In genomic region chr5:136147632-136148031, GRCh38 we compare ENCODE assay signal across 33 cellular contexts. TPM values are rescaled to one million over a fixed set of nuclear protein-coding genes. Genes with fewer than 3 reads are reported as not detected.
DNase-seq lines count a peak whose midpoint lies in the region; TF ChIP-seq lines count a peak whose summit lies in the region.
"Had no signal": no experiment of that assay in that cellular context is flagged by ENCODE, and none has a peak within 500 bp of the region (broad histone marks: within the 10 kb centered on the region; RNA-seq: fewer than 3 reads in every experiment).

No MANE protein-coding gene starts in this region.

- H3K27me3 ChIP-seq in esophagus squamous epithelium (no peaks in the 10 kb centered on the region), prostate gland (replicated peaks; ENCODE audit: insufficient read depth) (no peaks in the 10 kb centered on the region)
- H3K27me3 ChIP-seq: BE2C; BLaER1; BLaER1 treated with 17β-estradiol and CSF1 and Interleukin-3, amounts not matched to agents 10 nM and 100 nM had no signal

- H3K4me1 ChIP-seq in HEK293 (ENCODE audit: control insufficient read depth, insufficient read depth, low read length) (peaks cover 53% of the 10 kb centered on the region), esophagus squamous epithelium (peaks cover 0 to 98% (median 5%) of the 10 kb centered on the region in 3 donors), prostate gland (replicated peaks) (no peaks in the 10 kb centered on the region)
- H3K4me1 ChIP-seq: BE2C had no signal

- DNase-seq in OCI-M1 (lab: John Stamatoyannopoulos, UW) (peak; percentile 16), esophagus squamous epithelium (lab: John Stamatoyannopoulos, UW) (no peak), prostate gland (ENCODE audit: low spot score) (no peak)
- DNase-seq: 8988T; ACHN; AML-193; BE2C; C1 segment of cervical spinal cord; Caco-2; Calu3; CD4-positive, alpha-beta memory T cell; CD4-positive, alpha-beta T cell; CD4-positive, CD25-positive, alpha-beta regulatory T cell; CD8-positive, alpha-beta memory T cell; CD8-positive, alpha-beta T cell; COR-L47; DMS 273 treated with DMSO at 0.1 percent for 48 hours; DMS153; DMS53; DMS79; DMS79 treated with DMSO at 0.1 percent for 48 hours; DND-41; EL had no signal

- no peak for TF ChIP-seq POLR2A in esophagus squamous epithelium (IDR thresholded peaks at IDR 0.05)
- no peak for TF ChIP-seq POLR2A in prostate gland (IDR thresholded peaks at IDR 0.05)

- H3K9me3 ChIP-seq in HEK293 (ENCODE audit: control insufficient read depth, insufficient read depth, low read depth, low read length) (no peaks in the 10 kb centered on the region), esophagus squamous epithelium (no peaks in the 10 kb centered on the region), prostate gland (no peaks in the 10 kb centered on the region)
- H3K9me3 ChIP-seq: A549; BE2C; BLaER1; BLaER1 treated with 17β-estradiol and CSF1 and Interleukin-3, amounts not matched to agents 10 nM and 100 nM; Caco-2 had no signal

- H3K36me3 ChIP-seq in HEK293 (ENCODE audit: control insufficient read depth in 2 of 2, insufficient read depth in 1 of 2, low read length in 2 of 2), result peaks cover 0 to 12% of the 10 kb centered on the region in 2 experiments; a peak in 1 of 3 replicates
- no peaks in the 10 kb centered on the region for H3K36me3 ChIP-seq in esophagus squamous epithelium
- no peaks in the 10 kb centered on the region for H3K36me3 ChIP-seq in prostate gland
- H3K36me3 ChIP-seq: BE2C had no signal

- CTCF ChIA-PET in HEK293 (lab: Yijun Ruan, JAX), result interaction anchor here (0.6 to 2.2 kb wide), 4 partner anchors 10 to 582 kb away, joined by 3 to 9 read pairs (median 5); no protein-coding TSS in a partner anchor

- no peak overlapping the region for H3K4me3 ChIP-seq in HEK293 (ENCODE audit: low read depth, low read length)
- no peak overlapping the region for H3K4me3 ChIP-seq in esophagus squamous epithelium
- no peak overlapping the region for H3K4me3 ChIP-seq in prostate gland
- H3K4me3 ChIP-seq: A549; BLaER1; BLaER1 treated with 17β-estradiol and CSF1 and Interleukin-3, amounts not matched to agents 10 nM and 100 nM had no signal

- no peak for TF ChIP-seq CTCF in HEK293 (tag by site-specific recombination; IDR thresholded peaks at IDR 0.05)
- no peak for TF ChIP-seq CTCF in esophagus squamous epithelium (IDR thresholded peaks at IDR 0.05)
- no peak for TF ChIP-seq CTCF in prostate gland (IDR thresholded peaks at IDR 0.05)

- no peak overlapping the region for H3K27ac ChIP-seq in HEK293 (ENCODE audit: extremely low read depth, low read depth, low read length)
- H3K27ac ChIP-seq in esophagus squamous epithelium, result no peak overlapping the region
- no peak overlapping the region for H3K27ac ChIP-seq in prostate gland
- H3K27ac ChIP-seq: 22Rv1; A549; BLaER1; BLaER1 treated with 17β-estradiol and CSF1 and Interleukin-3, amounts not matched to agents 10 nM and 100 nM; C4-2B had no signal

- intact Hi-C loops in esophagus squamous epithelium (cut with DNase I), result no loop called here
- intact Hi-C loops in prostate gland (cut with DNase I), result no loop called here

- POLR2A ChIA-PET in HEK293 (lab: Yijun Ruan, JAX), result no interaction called here

TF ChIP-seq in HEK293, 187 proteins besides CTCF, POLR2A, EP300 and RAD21:
- TF ChIP-seq SCRT2 (tag by site-specific recombination; IDR thresholded peaks at IDR 0.05), result peak; percentile 89
- no peak for TF ChIP-seq ZXDB (tag by site-specific recombination; IDR thresholded peaks at IDR 0.05)
- TF ChIP-seq ZNF610 (tag by site-specific recombination; IDR thresholded peaks at IDR 0.05; ENCODE audit: borderline replicate concordance), result no peak
- TF ChIP-seq ZNF600 (tag by site-specific recombination; IDR thresholded peaks at IDR 0.05), result 0 out of 2 replicates have a peak, but pooled peaks have one; percentile 2
- TF ChIP-seq ZNF37A (tag by site-specific recombination; IDR thresholded peaks at IDR 0.05), result no peak
- peak; percentile 71; the same call in 1 of the 2 replicates for TF ChIP-seq SCRT1 (tag by site-specific recombination; IDR thresholded peaks at IDR 0.05; ENCODE audit: borderline replicate concordance)

RNA-seq across cellular contexts. Expression of gene SMAD5, which starts 15.0 kb away (rescaled TPM):
- total RNA-seq in esophagus squamous epithelium, result 10 to 100 TPM; 32.0 to 49.6 (median 38.1) TPM
- total RNA-seq in prostate gland, result 10 to 100 TPM; 34.2 to 37.3 TPM

RNA-seq across cellular contexts. Expression of gene SMIM32, which starts 45.3 kb away (rescaled TPM):
- not detected for total RNA-seq in esophagus squamous epithelium
- 1 to 10 TPM in 1 of 2 donors, under 1 TPM in 1; 0.36 to 1.9 TPM for total RNA-seq in prostate gland
- total RNA-seq: A172; A673; B cell; CD4-positive, alpha-beta memory T cell; CD4-positive, alpha-beta T cell; CD4-positive, CD25-positive, alpha-beta regulatory T cell; CD8-positive, alpha-beta memory T cell; CD8-positive, alpha-beta T cell; Daoy had no signal
